15 cellular contexts compared by ENCODE assay signal in genomic region chr5:126464959-126465358, GRCh38. TPM values are rescaled to one million over a fixed set of nuclear protein-coding genes. Genes with fewer than 3 reads are reported as not detected.
DNase-seq lines count a peak whose midpoint lies in the region; ATAC-seq, FAIRE-seq and TF ChIP-seq lines count a peak whose summit lies in the region.
"Had no signal": no experiment of that assay in that cellular context is flagged by ENCODE, and none has a peak within 500 bp of the region (broad histone marks: within the 10 kb centered on the region; RNA-seq: fewer than 3 reads in every experiment).

No MANE protein-coding gene starts in this region.

- no peak overlapping the region for H3K4me3 ChIP-seq in kidney (ENCODE audit: low read length in 2 of 2)
- H3K4me3 ChIP-seq in thymus (ENCODE audit: low read length), result no peak overlapping the region
- no peak overlapping the region for H3K4me3 ChIP-seq in mesendoderm (ENCODE audit: low read length)
- H3K4me3 ChIP-seq: BLaER1 treated with 17β-estradiol and CSF1 and Interleukin-3, amounts not matched to agents 10 nM and 100 nM; uterus had no signal

- no peak overlapping the region for H3K4ac ChIP-seq in mesendoderm (ENCODE audit: low read depth, low read length)

- 93% methylated on average over 7 of the region's 7 CpGs for WGBS in thymus
- no CpG with 5 or more reads among the region's 7 CpGs for WGBS in mesendoderm (ENCODE audit: extremely low coverage, insufficient coverage, low lambda C conversion rate)

- H3K56ac ChIP-seq in mesendoderm (ENCODE audit: low read length), result no peak overlapping the region

- H3K27me3 ChIP-seq in thymus (ENCODE audit: control insufficient read depth, insufficient read depth) (no peaks in the 10 kb centered on the region), mesendoderm (ENCODE audit: insufficient read depth, low read length, poor library complexity) (no peaks in the 10 kb centered on the region)
- H3K27me3 ChIP-seq: BLaER1 treated with 17β-estradiol and CSF1 and Interleukin-3, amounts not matched to agents 10 nM and 100 nM; uterus had no signal

- H3K79me1 ChIP-seq in mesendoderm (ENCODE audit: low read length), result no peaks in the 10 kb centered on the region

- no peaks in the 10 kb centered on the region for H3K79me2 ChIP-seq in mesendoderm (ENCODE audit: control insufficient read depth, insufficient read depth, low read length)

- H3K9ac ChIP-seq in kidney (ENCODE audit: low read length in 2 of 2), result no peak overlapping the region
- no peak overlapping the region for H3K9ac ChIP-seq in mesendoderm (ENCODE audit: low read length)
- H3K9ac ChIP-seq: BLaER1 treated with 17β-estradiol and CSF1 and Interleukin-3, amounts not matched to agents 10 nM and 100 nM had no signal

- peak overlapping the region; percentile 8 to 14 for H3K27ac ChIP-seq in kidney (ENCODE audit: low read depth in 2 of 2, low read length in 2 of 2)
- H3K27ac ChIP-seq in thymus (ENCODE audit: low read depth), result peak overlapping the region; percentile 33
- no peak overlapping the region for H3K27ac ChIP-seq in mesendoderm (ENCODE audit: low read depth, low read length)
- H3K27ac ChIP-seq: BLaER1 treated with 17β-estradiol and CSF1 and Interleukin-3, amounts not matched to agents 10 nM and 100 nM had no signal

- intact Hi-C loops in kidney (cut with DNase I), result no loop called here

- H4K5ac ChIP-seq in mesendoderm (ENCODE audit: low read length), result no peak overlapping the region

- peaks cover 8 to 20% of the 10 kb centered on the region in 2 donors for H3K4me1 ChIP-seq in kidney (ENCODE audit: control insufficient read depth in 1 of 2, insufficient read depth in 1 of 2, low read depth in 1 of 2, low read length in 2 of 2)
- peaks cover 4% of the 10 kb centered on the region for H3K4me1 ChIP-seq in thymus (ENCODE audit: control insufficient read depth, insufficient read depth, low read length)
- H3K4me1 ChIP-seq in mesendoderm (ENCODE audit: control insufficient read depth, low read depth, low read length), result no peaks in the 10 kb centered on the region

- no peaks in the 10 kb centered on the region for H3K9me3 ChIP-seq in kidney (ENCODE audit: control insufficient read depth in 1 of 2, low read length in 2 of 2)
- no peaks in the 10 kb centered on the region for H3K9me3 ChIP-seq in thymus (ENCODE audit: control insufficient read depth)
- H3K9me3 ChIP-seq: BLaER1 treated with 17β-estradiol and CSF1 and Interleukin-3, amounts not matched to agents 10 nM and 100 nM; uterus had no signal

- H2BK5ac ChIP-seq in mesendoderm (ENCODE audit: low read length), result no peak overlapping the region

- DNase-seq in NCI-H1417 treated with DMSO at 0.1 percent for 48 hours (lab: John Stamatoyannopoulos, UW), result peak; percentile 77
- DNase-seq in NCI-H748 (lab: John Stamatoyannopoulos, UW; ENCODE audit: unreplicated experiment), result peak; percentile 93
- DNase-seq in kidney, result no peak
- no peak for DNase-seq in mesendoderm
- DNase-seq: activated B cell treated with CpG ODN at 0.5 μM for 24 hours; activated naive CD4-positive, alpha-beta T cell treated with anti-CD3 and anti-CD28 coated beads, Interleukin-2, amount 50 U/mL, for 16 hours; IMR-90; islet precursor cell; NCI-H1105; uterus had no signal

- no peak for ATAC-seq in HG02623 (IDR thresholded peaks at IDR 0.05; ENCODE audit: unreplicated experiment)
- ATAC-seq in GM21717 (IDR thresholded peaks at IDR 0.05; ENCODE audit: unreplicated experiment), result no peak

- H3K18ac ChIP-seq in mesendoderm (ENCODE audit: low read length), result no peak overlapping the region

- H4K8ac ChIP-seq in mesendoderm (ENCODE audit: low read depth, low read length), result no peak overlapping the region

- no peak overlapping the region for H3K4me2 ChIP-seq in mesendoderm (ENCODE audit: low read length)
- H3K4me2 ChIP-seq: BLaER1 treated with 17β-estradiol and CSF1 and Interleukin-3, amounts not matched to agents 10 nM and 100 nM had no signal

- H3K23ac ChIP-seq in mesendoderm (ENCODE audit: low read length), result no peak overlapping the region

- H2AK5ac ChIP-seq in mesendoderm (ENCODE audit: low read length), result no peak overlapping the region

- no peak for FAIRE-seq in kidney (lab: Jason Lieb, UNC)
- FAIRE-seq: endometrium had no signal

- H2BK120ac ChIP-seq in mesendoderm (ENCODE audit: low read depth, low read length), result no peak overlapping the region

- H3K36me3 ChIP-seq in kidney (ENCODE audit: control insufficient read depth in 1 of 2, insufficient read depth in 2 of 2, low read length in 2 of 2) (peaks cover 0 to 4% of the 10 kb centered on the region in 2 donors), thymus (ENCODE audit: control insufficient read depth, insufficient read depth) (peaks cover 3% of the 10 kb centered on the region), mesendoderm (ENCODE audit: control insufficient read depth, insufficient read depth, low read length) (no peaks in the 10 kb centered on the region)
- H3K36me3 ChIP-seq: BLaER1 treated with 17β-estradiol and CSF1 and Interleukin-3, amounts not matched to agents 10 nM and 100 nM; uterus had no signal

- H2BK15ac ChIP-seq in mesendoderm (replicated peaks; ENCODE audit: low read depth), result no peak overlapping the region

- TF ChIP-seq CTCF in kidney (IDR thresholded peaks at IDR 0.05; ENCODE audit: borderline replicate concordance, extremely low read depth, insufficient read depth), result no peak

RNA-seq across cellular contexts. Expression of gene GRAMD2B, which starts 41.8 kb away (rescaled TPM):
- 38.5 TPM for total RNA-seq in kidney
- 18.4 TPM for polyA plus RNA-seq in kidney (ENCODE audit: insufficient read depth, low read depth, low replicate concordance)
- 38.4 TPM for polyA plus RNA-seq in thymus
- polyA plus RNA-seq in mesendoderm (2013, experiment 1 of 2), result 5.6 TPM
- polyA plus RNA-seq in mesendoderm (2013, experiment 2 of 2), result 4.7 TPM

Comparison
In these comparisons a context has a peak if more than half of its experiments do, and no peak if none do; other contexts are left out.
1. DNase-seq: peak in NCI-H1417 treated with DMSO at 0.1 percent for 48 hours (single experiment) and NCI-H748 (single experiment); none in kidney (single experiment) and mesendoderm (single experiment).